ENCODE assay signal across 1 cellular context in genomic region chr12:89351489-89352241, GRCh38.
TF ChIP-seq lines count a peak whose summit lies in the region.

No MANE protein-coding gene starts in this region.

TF ChIP-seq in HepG2, 621 proteins besides CTCF, POLR2A, EP300 and RAD21 (continued from another document and continues in another):
- TF ChIP-seq GTF2F1 (IDR thresholded peaks at IDR 0.05; ENCODE audit: low read length) (no peak), ZNF749 (CRISPR knock-in tag; IDR thresholded peaks at IDR 0.05; ENCODE audit: borderline replicate concordance) (no peak), FOXK2 (IDR thresholded peaks at IDR 0.05) (no peak), E2F2 (CRISPR knock-in tag; IDR thresholded peaks at IDR 0.05; ENCODE audit: borderline replicate concordance) (no peak), ZNF552 (CRISPR knock-in tag; IDR thresholded peaks at IDR 0.05; ENCODE audit: borderline replicate concordance) (no peak), RORA (CRISPR knock-in tag; IDR thresholded peaks at IDR 0.05) (no peak), ZNF770 (CRISPR knock-in tag; IDR thresholded peaks at IDR 0.05) (no peak), ZNF296 (CRISPR knock-in tag; conservative IDR thresholded peaks at IDR 0.05) (no peak), RARA (CRISPR knock-in tag; IDR thresholded peaks at IDR 0.05) (no peak), ZNF235 (CRISPR knock-in tag; IDR thresholded peaks at IDR 0.05; ENCODE audit: borderline replicate concordance) (peak; percentile 61; the same call in 1 of the 2 replicates), ZBTB33 (CRISPR knock-in tag; IDR thresholded peaks at IDR 0.05) (no peak), TMF1 (CRISPR knock-in tag; IDR thresholded peaks at IDR 0.05; ENCODE audit: low read depth) (no peak), PRDM15 (CRISPR knock-in tag; IDR thresholded peaks at IDR 0.05) (no peak), ZNF18 (CRISPR knock-in tag; IDR thresholded peaks at IDR 0.05; ENCODE audit: insufficient replicate concordance) (no peak), ATF4 (CRISPR knock-in tag; IDR thresholded peaks at IDR 0.05) (0 out of 4 replicates have a peak, but pooled peaks of 1 of the 2 experiments have one; percentile 3), SOX6 (IDR thresholded peaks at IDR 0.05) (no peak), SOX6 (CRISPR knock-in tag; IDR thresholded peaks at IDR 0.05) (no peak), BRCA1 (CRISPR knock-in tag; IDR thresholded peaks at IDR 0.05) (no peak), FOXP1 (IDR thresholded peaks at IDR 0.05) (no peak), FOXP1 (CRISPR knock-in tag; IDR thresholded peaks at IDR 0.05) (no peak), MEIS2 (CRISPR knock-in tag; IDR thresholded peaks at IDR 0.05) (no peak; the same call in 1 of the 2 replicates), ZNF747 (CRISPR knock-in tag; IDR thresholded peaks at IDR 0.05; ENCODE audit: borderline replicate concordance) (no peak), HMG20A (CRISPR knock-in tag; IDR thresholded peaks at IDR 0.05; ENCODE audit: borderline replicate concordance) (no peak), TRIM24 (CRISPR knock-in tag; IDR thresholded peaks at IDR 0.05) (no peak), PITX1 (CRISPR knock-in tag; IDR thresholded peaks at IDR 0.05) (no peak), NCOA2 (CRISPR knock-in tag; IDR thresholded peaks at IDR 0.05) (no peak), NFYB (CRISPR knock-in tag; IDR thresholded peaks at IDR 0.05) (no peak), MYNN (CRISPR knock-in tag; IDR thresholded peaks at IDR 0.05; ENCODE audit: low read depth) (no peak), SRY (CRISPR knock-in tag; IDR thresholded peaks at IDR 0.05) (peak; percentile 6; the same call in 1 of the 2 replicates), ZBTB1 (CRISPR knock-in tag; IDR thresholded peaks at IDR 0.05; ENCODE audit: borderline replicate concordance) (no peak), ZNF446 (CRISPR knock-in tag; IDR thresholded peaks at IDR 0.05) (no peak), ATM (IDR thresholded peaks at IDR 0.05; ENCODE audit: borderline replicate concordance) (no peak), NFKB2 (CRISPR knock-in tag; IDR thresholded peaks at IDR 0.05; ENCODE audit: borderline replicate concordance) (peak; percentile 77; the same call in 1 of the 2 replicates), ARNTL (CRISPR knock-in tag; IDR thresholded peaks at IDR 0.05) (peak; percentile 52; the same call in 1 of the 2 replicates), CEBPB (IDR thresholded peaks at IDR 0.05; ENCODE audit: borderline replicate concordance, low read depth, low read length) (no peak), ZNF768 (CRISPR knock-in tag; IDR thresholded peaks at IDR 0.05) (peak; percentile 71), ZNF580 (CRISPR knock-in tag; IDR thresholded peaks at IDR 0.05; ENCODE audit: borderline replicate concordance, low read depth) (no peak; the same call in 1 of the 2 replicates), KDM6A (CRISPR knock-in tag; IDR thresholded peaks at IDR 0.05; ENCODE audit: low read depth) (no peak), ZNF512B (CRISPR knock-in tag; IDR thresholded peaks at IDR 0.05; ENCODE audit: borderline replicate concordance) (peak; percentile 67; the same call in 1 of the 2 replicates), ZNF276 (CRISPR knock-in tag; IDR thresholded peaks at IDR 0.05; ENCODE audit: low read depth) (no peak), ZNF292 (CRISPR knock-in tag; IDR thresholded peaks at IDR 0.05; ENCODE audit: borderline replicate concordance, low read depth) (no peak; the same call in 1 of the 2 replicates), REST (IDR thresholded peaks at IDR 0.05; ENCODE audit: borderline replicate concordance in 1 of 2, low read depth in 1 of 2, low read length in 2 of 2) (no peak), U2AF2 (IDR thresholded peaks at IDR 0.05; ENCODE audit: low read depth, low read length) (no peak), ZNF350 (CRISPR knock-in tag; IDR thresholded peaks at IDR 0.05; ENCODE audit: borderline replicate concordance, low read depth) (no peak)
